23 cellular contexts compared by ENCODE assay signal in genomic region chr3:45341876-45342275, GRCh38.
"Had no signal": no experiment of that assay in that cellular context is flagged by ENCODE, and none has a peak within 500 bp of the region (broad histone marks: within the 10 kb centered on the region; RNA-seq: fewer than 3 reads in every experiment).

No MANE protein-coding gene starts in this region.

- DNase-seq: colonic mucosa; cortex of kidney; dermis blood vessel endothelial cell; dorsolateral prefrontal cortex; effector CD4-positive, alpha-beta T cell; effector CD8-positive, alpha-beta T cell; effector memory CD4-positive, alpha-beta T cell; effector memory CD8-positive, alpha-beta T cell; endodermal cell; erythroblast; esophagus squamous epithelium; foreskin fibroblast; foreskin keratinocyte; foreskin melanocyte; gastrocnemius medialis; glutamatergic neuron; head of caudate nucleus; heart left ventricle; heart right ventricle had no signal

- H3K4me3 ChIP-seq: colonic mucosa, coronary artery, dorsolateral prefrontal cortex, esophagus muscularis mucosa, esophagus squamous epithelium, gastrocnemius medialis, gastroesophageal sphincter, heart left ventricle, heart right ventricle had no signal

- H3K9me3 ChIP-seq: colonic mucosa, esophagus muscularis mucosa, esophagus squamous epithelium, gastrocnemius medialis, gastroesophageal sphincter, heart right ventricle had no signal

- H3K27me3 ChIP-seq: colonic mucosa, dorsolateral prefrontal cortex, esophagus muscularis mucosa, esophagus squamous epithelium, gastrocnemius medialis, gastroesophageal sphincter had no signal

- H3K27ac ChIP-seq: colonic mucosa, coronary artery, dorsolateral prefrontal cortex, epithelial cell of prostate, esophagus muscularis mucosa, esophagus squamous epithelium, foreskin keratinocyte, gastrocnemius medialis, gastroesophageal sphincter, heart left ventricle, heart right ventricle had no signal

- H3K4me1 ChIP-seq: colonic mucosa, esophagus muscularis mucosa, esophagus squamous epithelium, foreskin keratinocyte, gastrocnemius medialis, gastroesophageal sphincter, heart left ventricle, heart right ventricle had no signal

- H3K36me3 ChIP-seq: colonic mucosa, esophagus muscularis mucosa, esophagus squamous epithelium, gastrocnemius medialis, gastroesophageal sphincter, heart left ventricle, heart right ventricle had no signal
